8 cellular contexts compared by ENCODE assay signal in genomic region chr1:221743416-221744208, GRCh38. TPM values are rescaled to one million over a fixed set of nuclear protein-coding genes. Genes with fewer than 3 reads are reported as not detected.
DNase-seq lines count a peak whose midpoint lies in the region; ATAC-seq, FAIRE-seq and TF ChIP-seq lines count a peak whose summit lies in the region.

No MANE protein-coding gene starts in this region.

- TF ChIP-seq CTCF in AG04450 (IDR thresholded peaks at IDR 0.05; ENCODE audit: low read depth, low read length) (no peak), GM12878 (IDR thresholded peaks at IDR 0.05 in 2 of 3, conservative IDR thresholded peaks at IDR 0.05 in 1 of 3; ENCODE audit: control insufficient read depth in 2 of 3, extremely low read depth in 1 of 3, insufficient read depth in 1 of 3, low read depth in 3 of 3, low read length in 3 of 3) (no peak; a peak in 1 of 6 replicates)

- H4K20me1 ChIP-seq in GM12878 (ENCODE audit: control insufficient read depth, insufficient read depth): no peaks in the 10 kb centered on the region

- H3K36me3 ChIP-seq in GM12878 (ENCODE audit: control insufficient read depth in 2 of 2, insufficient read depth in 2 of 2, low read length in 1 of 2) (no peaks in the 10 kb centered on the region; a peak in 3 of 4 replicates), aorta (ENCODE audit: control insufficient read depth in 1 of 2, insufficient read depth in 2 of 2, low read length in 1 of 2) (no peaks in the 10 kb centered on the region)

- SMC1A ChIA-PET in GM12878 (lab: Charles Lee; ENCODE audit: uncharacterized antibody, unreplicated experiment): interaction anchor here (0.6 to 11.1 kb wide), 38 partner anchors 15 to 428 kb away, joined by 3 to 211 read pairs (median 5); no protein-coding TSS in a partner anchor

- peak overlapping the region; percentile 97 for H3K27ac ChIP-seq in AG04450 (ENCODE audit: low read depth, low read length)
- peak overlapping the region; percentile 89 for H3K27ac ChIP-seq in GM12878 (ENCODE audit: control insufficient read depth, insufficient read depth)
- peak overlapping the region; percentile 94 to 95 for H3K27ac ChIP-seq in aorta (ENCODE audit: low read depth in 1 of 2, low read length in 2 of 2)

- peak overlapping the region; percentile 88 for H3K4me2 ChIP-seq in GM12878 (ENCODE audit: control insufficient read depth, insufficient read depth)

- H3K9ac ChIP-seq in GM12878 (ENCODE audit: control insufficient read depth, insufficient read depth, low read length): peak overlapping the region; percentile 88

- peak overlapping the region in 1 of 3 donors; percentile 94 for H3K27ac Mint-ChIP-seq in IgD-negative memory B cell
- H3K27ac Mint-ChIP-seq in memory B cell: no peak overlapping the region

- peaks cover 43% of the 10 kb centered on the region for H3K79me2 ChIP-seq in GM12878 (ENCODE audit: control insufficient read depth, insufficient read depth, low read length)

- H3K27me3 Mint-ChIP-seq in IgD-negative memory B cell (no peaks in the 10 kb centered on the region), memory B cell (no peaks in the 10 kb centered on the region)

- in situ Hi-C loops in GM12878 (cut with MboI): no loop called here

- POLR2A ChIA-PET in AG04450 (lab: Yijun Ruan, JAX): interaction anchor here (0.6 to 3.5 kb wide), 4 partner anchors 25 to 711 kb away, joined by 3 to 18 read pairs (median 3); no protein-coding TSS in a partner anchor
- POLR2A ChIA-PET in GM12878 (lab: Charles Lee): interaction anchor here (0.6 to 7.9 kb wide), 17 partner anchors 8 to 974 kb away, joined by 3 to 99 read pairs (median 6); no protein-coding TSS in a partner anchor

- H2AFZ ChIP-seq in GM12878 (ENCODE audit: control insufficient read depth, low read depth, low read length): no peak overlapping the region; the same call in 1 of the 2 replicates

- no peaks in the 10 kb centered on the region for H3K36me3 Mint-ChIP-seq in IgD-negative memory B cell
- no peaks in the 10 kb centered on the region for H3K36me3 Mint-ChIP-seq in memory B cell

- CTCF ChIA-PET in AG04450 (lab: Charles Lee): interaction anchor here (0.6 to 4.4 kb wide), 6 partner anchors 66 to 711 kb away, joined by 3 to 25 read pairs (median 3); no protein-coding TSS in a partner anchor
- CTCF ChIA-PET in GM12878 (lab: Yijun Ruan, JAX): interaction anchor here (0.6 to 5.8 kb wide), 31 partner anchors 9 to 865 kb away, joined by 3 to 64 read pairs (median 4); partner anchors contain the start of gene HLX

- peak overlapping the region; percentile 70 for H3K4me3 ChIP-seq in AG04450 (ENCODE audit: low read depth, low read length)
- peak overlapping the region; percentile 90 for H3K4me3 ChIP-seq in GM12878
- peak overlapping the region; percentile 51 to 67 for H3K4me3 ChIP-seq in aorta (ENCODE audit: low read length in 2 of 2)

- RAD21 ChIA-PET in GM12878 (lab: Charles Lee; ENCODE audit: unreplicated experiment): interaction anchor here (0.5 to 8.9 kb wide), 37 partner anchors 10 to 1444 kb away, joined by 3 to 244 read pairs (median 4); no protein-coding TSS in a partner anchor

- no peak for TF ChIP-seq POLR2A in GM12878 (IDR thresholded peaks at IDR 0.05; ENCODE audit: low read depth, low read length)

- H3K9me3 Mint-ChIP-seq in IgD-negative memory B cell (no peaks in the 10 kb centered on the region), memory B cell (no peaks in the 10 kb centered on the region)

- ATAC-seq in GM18517 (IDR thresholded peaks at IDR 0.05; ENCODE audit: unreplicated experiment): peak; percentile 27
- ATAC-seq in GM12878: peak; percentile 57
- ATAC-seq in memory B cell (ENCODE audit: low read depth): peak; percentile 20
- ATAC-seq in aorta (ENCODE audit: low FRiP score): no peak
- no peak for ATAC-seq in GM18502 (IDR thresholded peaks at IDR 0.05; ENCODE audit: poor library complexity, unreplicated experiment)

- peak; percentile 72 to 82; a peak in 1 of 4 replicates for TF ChIP-seq EP300 in GM12878 (IDR thresholded peaks at IDR 0.05; ENCODE audit: borderline replicate concordance in 1 of 2, control insufficient read depth in 1 of 2, low read depth in 2 of 2, low read length in 2 of 2)

- no peaks in the 10 kb centered on the region for H3K27me3 ChIP-seq in AG04450 (ENCODE audit: control insufficient read depth, insufficient read depth, low read length)
- no peaks in the 10 kb centered on the region for H3K27me3 ChIP-seq in GM12878 (replicated peaks in 1 of 2; ENCODE audit: control insufficient read depth in 2 of 2, insufficient read depth in 2 of 2, low read length in 1 of 2)
- no peaks in the 10 kb centered on the region for H3K27me3 ChIP-seq in aorta (ENCODE audit: control insufficient read depth in 1 of 2, insufficient read depth in 2 of 2, low read length in 1 of 2)

- TF ChIP-seq RAD21 in GM12878 (IDR thresholded peaks at IDR 0.05; ENCODE audit: insufficient read depth, low read depth, low read length): no peak; the same call in 1 of the 2 replicates

- WGBS in GM12878 (ENCODE audit: insufficient coverage, insufficient replicate concordance, low lambda C conversion rate, missing lambda C conversion rate): 12% methylated on average over 16 of the region's 16 CpGs
- 39 to 40% methylated on average over 16 of the region's 16 CpGs for WGBS in aorta, 2 donors

- H3K4me1 Mint-ChIP-seq in IgD-negative memory B cell: peaks cover 8 to 18% (median 15%) of the 10 kb centered on the region in 3 donors
- peaks cover 18% of the 10 kb centered on the region for H3K4me1 Mint-ChIP-seq in memory B cell

- no peak for DNase-seq in AG04450 (ENCODE audit: low read depth, low spot score)
- peak; percentile 94 for DNase-seq in GM12878 (ENCODE audit: low read depth, low spot score)
- DNase-seq in memory B cell (ENCODE audit: low spot score in 2 of 2): peak; percentile 44 to 65
- no peak for DNase-seq in aorta
- no peak for DNase-seq in cerebellum (ENCODE audit: low spot score)

- intact Hi-C loops in GM12878 (cut with micrococcal nuclease; ENCODE audit: unreplicated experiment): loop anchor here (1.0 to 5.0 kb wide), 8 partner anchors 11 to 865 kb away; partner anchors contain the start of gene HLX
- intact Hi-C loops in aorta (cut with DNase I): loop anchor here in 1 of 2 donors (10.0 kb wide), 1 partner anchor 251 kb away; no protein-coding TSS in a partner anchor

- peak; percentile 41 for FAIRE-seq in GM12878 (lab: Jason Lieb, UNC)

- TSS peak; percentile 85 for BruUV-seq in GM12878 (replicated peaks; lab: Mats Ljungman, UMichigan)

- H3K4me3 Mint-ChIP-seq in IgD-negative memory B cell: peak overlapping the region in 3 of 4 donors; percentile 88 to 95 (median 93)
- H3K4me3 Mint-ChIP-seq in memory B cell: peak overlapping the region; percentile 76

- H3K9me3 ChIP-seq in AG04450 (ENCODE audit: control insufficient read depth, insufficient read depth, low read length) (peaks cover 3% of the 10 kb centered on the region; the same call in 1 of the 2 replicates), GM12878 (replicated peaks; ENCODE audit: control insufficient read depth, insufficient read depth, low read length) (peaks cover 14% of the 10 kb centered on the region), aorta (ENCODE audit: control insufficient read depth, low read length) (no peaks in the 10 kb centered on the region)

- peaks cover 18% of the 10 kb centered on the region for H3K4me1 ChIP-seq in GM12878 (ENCODE audit: control insufficient read depth, insufficient read depth, low read length)
- H3K4me1 ChIP-seq in aorta (ENCODE audit: control insufficient read depth in 1 of 2, insufficient read depth in 2 of 2, low read length in 2 of 2): no peaks in the 10 kb centered on the region

TF ChIP-seq in GM12878, 131 proteins besides CTCF, POLR2A, EP300 and RAD21 (continues in another document):
- TF ChIP-seq CHD1 (IDR thresholded peaks at IDR 0.05; ENCODE audit: low read depth, low read length) (0 out of 2 replicates have a peak, but pooled peaks have one; percentile 38), TCF7 (IDR thresholded peaks at IDR 0.05; ENCODE audit: borderline replicate concordance) (no peak)

RNA-seq across cellular contexts. Expression of gene DUSP10, which starts 1.7 kb away (rescaled TPM):
- 34.2 and 35.9 TPM in 2 replicates for polyA plus RNA-seq in AG04450 (2011; rRNA removed)
- polyA minus RNA-seq in AG04450 (2011; rRNA and poly(A)+ RNA removed): 61.0 and 74.2 TPM in 2 replicates
- polyA plus RNA-seq in IgD-negative memory B cell: 8.6 TPM
- 55.2 and 55.7 TPM in 2 replicates for total RNA-seq in GM12878 (2013; cell fraction: nucleolus; rRNA removed)
- 37.7 and 38.4 TPM in 2 replicates for total RNA-seq in GM12878 (2014; rRNA removed)
- 33.3 and 34.9 TPM in 2 replicates for total RNA-seq in GM12878 (2014; rRNA removed; fragmentation: Illumina TruSeq; extraction: Trizol)
- 27.6 and 27.7 TPM in 2 replicates for total RNA-seq in GM12878 (2021)
- polyA plus RNA-seq in GM12878 (2011; ENCODE audit: low read depth): 12.1 TPM
- 32.3 and 36.7 TPM in 2 replicates for polyA plus RNA-seq in GM12878 (2011; rRNA removed)
- 54.2 and 57.2 TPM in 2 replicates for polyA plus RNA-seq in GM12878 (2011; cell fraction: cytosol; rRNA removed)
- polyA plus RNA-seq in GM12878 (2011; cell fraction: nucleus; rRNA removed): 39.7 and 50.3 TPM in 2 replicates
- polyA plus RNA-seq in GM12878 (2012): 17.1 and 20.4 TPM in 2 replicates
- 26.9 and 27.4 TPM in 2 replicates for polyA plus RNA-seq in GM12878 (2014; fragmentation: Illumina TruSeq; extraction: Trizol)
- 10 to 100 TPM; 20.3 to 32.1 TPM for polyA plus RNA-seq in GM12878 (2014; fragmentation: Nextera tagmentation; extraction: Ambion mirVana)
- 22.9 and 27.3 TPM in 2 replicates for polyA plus RNA-seq in GM12878 (2014; rRNA removed)
- 10 to 100 TPM; 27.7 to 28.0 TPM for polyA plus RNA-seq in GM12878 (2016; fragmentation: Nextera tagmentation; extraction: Ambion mirVana)
- 84.4 and 93.6 TPM in 2 replicates for polyA minus RNA-seq in GM12878 (2011; rRNA and poly(A)+ RNA removed)
- 18.3 and 20.3 TPM in 2 replicates for polyA minus RNA-seq in GM12878 (2011; cell fraction: cytosol; rRNA and poly(A)+ RNA removed)
- polyA minus RNA-seq in GM12878 (2011; cell fraction: nucleus; rRNA and poly(A)+ RNA removed): 60.7 and 101 TPM in 2 replicates
- total RNA-seq in aorta: 1 to 10 TPM; 4.2 to 5.3 TPM
- 1 to 10 TPM in 1 of 2 donors, under 1 TPM in 1; 0.33 to 5.4 TPM for polyA plus RNA-seq in aorta
- 4.4 TPM for total RNA-seq in cerebellum

Comparison
In these comparisons a context has a peak if more than half of its experiments do, and no peak if none do; other contexts are left out.
1. DNase-seq: peak in GM12878 (single experiment) and memory B cell (2 of 2); none in AG04450 (single experiment), aorta (0 of 2) and cerebellum (single experiment).
2. ATAC-seq: peak in GM18517 (single experiment), GM12878 (single experiment) and memory B cell (single experiment); none in aorta (single experiment) and GM18502 (single experiment).
3. Peak in every context shown above with its lines, with median percentiles within 50 percentile points of each other: H3K27ac ChIP-seq and H3K4me3 ChIP-seq.